ENCODE assay signal across 11 cellular contexts in genomic region chr10:46216836-46217748, GRCh38.
DNase-seq lines count a peak whose midpoint lies in the region; TF ChIP-seq lines count a peak whose summit lies in the region.
"Had no signal": no experiment of that assay in that cellular context is flagged by ENCODE, and none has a peak within 500 bp of the region (broad histone marks: within the 10 kb centered on the region; RNA-seq: fewer than 3 reads in every experiment).

No MANE protein-coding gene starts in this region.

- no TSS peak for BruUV-seq in MCF 10A (replicated peaks; lab: Mats Ljungman, UMichigan)

- CTCF ChIA-PET in MCF 10A (lab: Yijun Ruan, JAX) = interaction anchor here (1.0 kb wide), 1 partner anchor 12 kb away, joined by 3 read pairs; no protein-coding TSS in a partner anchor

- H3K27me3 ChIP-seq in breast epithelium (no peaks in the 10 kb centered on the region), Karpas-422 (ENCODE audit: low read length) (no peaks in the 10 kb centered on the region)

- no peaks in the 10 kb centered on the region for H4K20me1 ChIP-seq in Karpas-422 (ENCODE audit: insufficient read depth, low read depth, low read length)

- no peaks in the 10 kb centered on the region for H3K79me2 ChIP-seq in Karpas-422 (ENCODE audit: low read length)

- no peaks in the 10 kb centered on the region for H3K9me3 Mint-ChIP-seq in MCF 10A (ENCODE audit: unreplicated experiment)
- no peaks in the 10 kb centered on the region for H3K9me3 Mint-ChIP-seq in type B pancreatic cell
- H3K9me3 Mint-ChIP-seq in T-helper 2 cell treated with Interferon-gamma antibody and Interleukin-4, amounts not matched to agents 5 μg/mL and 100 μg/mL, for 36 hours = no peaks in the 10 kb centered on the region

- TF ChIP-seq CTCF in MCF 10A (IDR thresholded peaks at IDR 0.05; ENCODE audit: unreplicated experiment) = no peak
- no peak for TF ChIP-seq CTCF in breast epithelium (IDR thresholded peaks at IDR 0.05)
- TF ChIP-seq CTCF in type B pancreatic cell (conservative IDR thresholded peaks at IDR 0.05) = no peak

- no peak overlapping the region for H3K9ac ChIP-seq in Karpas-422 (ENCODE audit: low read length)

- POLR2A ChIA-PET in MCF 10A (lab: Yijun Ruan, JAX) = interaction anchor here (1.1 kb wide), 1 partner anchor 193 kb away, joined by 3 read pairs; no protein-coding TSS in a partner anchor

- no peak overlapping the region for H3K27ac Mint-ChIP-seq in MCF 10A (ENCODE audit: low read depth, unreplicated experiment)
- no peak overlapping the region for H3K27ac Mint-ChIP-seq in type B pancreatic cell
- H3K27ac Mint-ChIP-seq in T-helper 2 cell treated with Interferon-gamma antibody and Interleukin-4, amounts not matched to agents 5 μg/mL and 100 μg/mL, for 36 hours = no peak overlapping the region

- intact Hi-C loops in MCF 10A (cut with micrococcal nuclease) (no loop called here), breast epithelium (cut with DNase I; ENCODE audit: low total_unique reads) (no loop called here)

- no peaks in the 10 kb centered on the region for H3K36me3 Mint-ChIP-seq in MCF 10A (ENCODE audit: insufficient read depth, unreplicated experiment)
- H3K36me3 Mint-ChIP-seq in type B pancreatic cell = no peaks in the 10 kb centered on the region
- H3K36me3 Mint-ChIP-seq in T-helper 2 cell treated with Interferon-gamma antibody and Interleukin-4, amounts not matched to agents 5 μg/mL and 100 μg/mL, for 36 hours (ENCODE audit: low read depth) = peaks cover 23% of the 10 kb centered on the region

- H3K9me3 ChIP-seq in breast epithelium = no peaks in the 10 kb centered on the region
- no peaks in the 10 kb centered on the region for H3K9me3 ChIP-seq in Karpas-422 (ENCODE audit: low read length)

- no peaks in the 10 kb centered on the region for H3K9me2 ChIP-seq in Karpas-422 (replicated peaks; ENCODE audit: insufficient read depth, low read length)

- H3K4me1 Mint-ChIP-seq in MCF 10A (ENCODE audit: insufficient read depth, unreplicated experiment) = peaks cover 6% of the 10 kb centered on the region
- H3K4me1 Mint-ChIP-seq in type B pancreatic cell (ENCODE audit: unreplicated experiment) = peaks cover 9% of the 10 kb centered on the region
- H3K4me1 Mint-ChIP-seq in T-helper 2 cell treated with Interferon-gamma antibody and Interleukin-4, amounts not matched to agents 5 μg/mL and 100 μg/mL, for 36 hours (ENCODE audit: low read depth) = peaks cover 6% of the 10 kb centered on the region

- H3K4me3 ChIP-seq in breast epithelium (no peak overlapping the region), Karpas-422 (ENCODE audit: low read length) (no peak overlapping the region)

- H3K4me3 Mint-ChIP-seq in MCF 10A (ENCODE audit: unreplicated experiment) (no peak overlapping the region), type B pancreatic cell (no peak overlapping the region)
- no peak overlapping the region for H3K4me3 Mint-ChIP-seq in T-helper 2 cell treated with Interferon-gamma antibody and Interleukin-4, amounts not matched to agents 5 μg/mL and 100 μg/mL, for 36 hours

- DNase-seq in MCF 10A (ENCODE audit: unreplicated experiment) (peak; percentile 21), breast epithelium (ENCODE audit: low spot score in 2 of 2) (no peak), NOMO-1 treated with DMSO at 0.1 percent for 48 hours (lab: John Stamatoyannopoulos, UW; ENCODE audit: unreplicated experiment) (peak; percentile 50), dermis blood vessel endothelial cell (peak; percentile 23), type B pancreatic cell (ENCODE audit: extremely low spot score, unreplicated experiment) (peak; percentile 60), Karpas-422 (no peak), DMS 273 (lab: John Stamatoyannopoulos, UW; ENCODE audit: unreplicated experiment) (no peak)
- no peak for DNase-seq in T-helper 2 cell treated with Interferon-gamma antibody and Interleukin-4, amounts not matched to agents 5 μg/mL and 100 μg/mL, for 36 hours (ENCODE audit: low spot score)
- DNase-seq: activated naive CD4-positive, alpha-beta T cell treated with Interleukin-2 at 50 U/mL for 16 hours; NCI-H774 had no signal

- H3K4me2 ChIP-seq in Karpas-422 (ENCODE audit: low read depth, low read length, poor library complexity, severe bottlenecking) = no peak overlapping the region

- H3K4me1 ChIP-seq in breast epithelium (no peaks in the 10 kb centered on the region), Karpas-422 (ENCODE audit: low read length) (no peaks in the 10 kb centered on the region)

- H3K27me3 Mint-ChIP-seq in MCF 10A (ENCODE audit: insufficient read depth, unreplicated experiment) (peaks cover 32% of the 10 kb centered on the region), type B pancreatic cell (peaks cover 13% of the 10 kb centered on the region)
- H3K27me3 Mint-ChIP-seq in T-helper 2 cell treated with Interferon-gamma antibody and Interleukin-4, amounts not matched to agents 5 μg/mL and 100 μg/mL, for 36 hours (ENCODE audit: low read depth) = no peaks in the 10 kb centered on the region

- H3K36me3 ChIP-seq in breast epithelium (no peaks in the 10 kb centered on the region), Karpas-422 (ENCODE audit: insufficient read depth, low read length) (no peaks in the 10 kb centered on the region)

- no peak overlapping the region for H2AFZ ChIP-seq in Karpas-422 (ENCODE audit: low read length)

- H3K27ac ChIP-seq in breast epithelium = no peak overlapping the region
- no peak overlapping the region for H3K27ac ChIP-seq in Karpas-422 (ENCODE audit: low read length)
- H3K27ac ChIP-seq: VCaP had no signal

- no peak for TF ChIP-seq POLR2A in breast epithelium (IDR thresholded peaks at IDR 0.05)

Comparison
In these comparisons a context has a peak if more than half of its experiments do, and no peak if none do; other contexts are left out.
1. DNase-seq: peak in MCF 10A (single experiment), NOMO-1 treated with DMSO at 0.1 percent for 48 hours (single experiment), dermis blood vessel endothelial cell (single experiment) and type B pancreatic cell (single experiment); none in breast epithelium (0 of 2), Karpas-422 (single experiment), T-helper 2 cell treated with Interferon-gamma antibody and Interleukin-4, amounts not matched to agents 5 μg/mL and 100 μg/mL, for 36 hours (single experiment) and DMS 273 (single experiment).